ENCODE assay signal across 26 cellular contexts in genomic region chr10:1782841-1783240, GRCh38. TPM values are rescaled to one million over a fixed set of nuclear protein-coding genes. Genes with fewer than 3 reads are reported as not detected.
DNase-seq lines count a peak whose midpoint lies in the region; ATAC-seq and TF ChIP-seq lines count a peak whose summit lies in the region.
"Had no signal": no experiment of that assay in that cellular context is flagged by ENCODE, and none has a peak within 500 bp of the region (broad histone marks: within the 10 kb centered on the region; RNA-seq: fewer than 3 reads in every experiment).

No MANE protein-coding gene starts in this region.

- H3K4me1 Mint-ChIP-seq in CD14-positive monocyte, result no peaks in the 10 kb centered on the region
- H3K4me1 Mint-ChIP-seq: T-helper 17 cell had no signal

- H3K36me3 ChIP-seq in endocrine pancreas (ENCODE audit: control insufficient read depth, insufficient read depth, low read length) (no peaks in the 10 kb centered on the region), ovary (no peaks in the 10 kb centered on the region)
- H3K36me3 ChIP-seq: BE2C, SJCRH30 had no signal

- H3K27me3 ChIP-seq in endocrine pancreas (ENCODE audit: control insufficient read depth, insufficient read depth, low read length), result peaks cover 7% of the 10 kb centered on the region
- no peaks in the 10 kb centered on the region for H3K27me3 ChIP-seq in ovary
- H3K27me3 ChIP-seq: BE2C, SJCRH30 had no signal

- H3K4me3 Mint-ChIP-seq in CD14-positive monocyte, result no peak overlapping the region
- H3K4me3 Mint-ChIP-seq: GM23338, H9, T-helper 17 cell had no signal

- intact Hi-C loops in CD14-positive monocyte (cut with micrococcal nuclease) (no loop called here), ovary (cut with DNase I) (no loop called here)

- H3K9me3 ChIP-seq in endocrine pancreas (ENCODE audit: control insufficient read depth, low read length), result no peaks in the 10 kb centered on the region
- H3K9me3 ChIP-seq in ovary, result no peaks in the 10 kb centered on the region
- H3K9me3 ChIP-seq: BE2C, SJCRH30 had no signal

- 88 to 90% (median 90%) methylated on average over 5 of the region's 5 CpGs for WGBS in ovary, 3 donors

- peaks cover 0 to 8% (median 3%) of the 10 kb centered on the region in 7 donors for H3K9me3 Mint-ChIP-seq in CD14-positive monocyte

- H3K4me3 ChIP-seq in endocrine pancreas (ENCODE audit: control insufficient read depth, insufficient read depth, low read length), result peak overlapping the region; percentile 22
- H3K4me3 ChIP-seq in ovary, result no peak overlapping the region
- H3K4me3 ChIP-seq: GM23338, PC-9, SJCRH30 had no signal

- no peaks in the 10 kb centered on the region for H3K36me3 Mint-ChIP-seq in CD14-positive monocyte

- no peak overlapping the region for H3K27ac Mint-ChIP-seq in CD14-positive monocyte
- H3K27ac Mint-ChIP-seq: GM23338, H9, T-helper 17 cell had no signal

- peaks cover 0 to 1% (median 0%) of the 10 kb centered on the region in 3 donors for H3K27me3 Mint-ChIP-seq in CD14-positive monocyte (ENCODE audit: low read depth in 3 of 3)

- TF ChIP-seq CTCF in CD14-positive monocyte (IDR thresholded peaks at IDR 0.05), result no peak
- TF ChIP-seq CTCF in ovary (IDR thresholded peaks at IDR 0.05), result no peak

- no peak for TF ChIP-seq POLR2A in ovary (IDR thresholded peaks at IDR 0.05)

- H3K9ac ChIP-seq in endocrine pancreas (ENCODE audit: control insufficient read depth, insufficient read depth, low read length), result no peak overlapping the region

- H3K4me1 ChIP-seq in endocrine pancreas (ENCODE audit: control insufficient read depth, insufficient read depth, low read length), result peaks cover 6% of the 10 kb centered on the region
- H3K4me1 ChIP-seq in ovary (ENCODE audit: insufficient read depth), result no peaks in the 10 kb centered on the region
- H3K4me1 ChIP-seq: BE2C, SJCRH30 had no signal

- no peak overlapping the region for H3K27ac ChIP-seq in ovary
- H3K27ac ChIP-seq: PC-9, SJCRH30 had no signal

- no peak for TF ChIP-seq EP300 in ovary (IDR thresholded peaks at IDR 0.05)

- DNase-seq in NCI-H2029 (lab: John Stamatoyannopoulos, UW) (peak; percentile 44), NCI-H2029 treated with DMSO at 0.1 percent for 48 hours (lab: John Stamatoyannopoulos, UW) (no peak), NCI-H2081 treated with DMSO at 0.1 percent for 48 hours (lab: John Stamatoyannopoulos, UW) (peak; percentile 15), NCI-H748 (lab: John Stamatoyannopoulos, UW; ENCODE audit: unreplicated experiment) (peak; percentile 88), CD14-positive monocyte (ENCODE audit: low spot score) (no peak), ovary (no peak)
- DNase-seq: 8988T, ACHN, BE2C, DMS153, H9, IMR-90, KG1, MM.1S, NCI-H1694 treated with DMSO at 0.1 percent for 48 hours, NCI-H446, NCI-H69, PC-9, SJCRH30, T-helper 17 cell had no signal

- no peak for ATAC-seq in HG03439 (IDR thresholded peaks at IDR 0.05; ENCODE audit: unreplicated experiment)
- ATAC-seq: GM23338, Right ventricle myocardium inferior, SK-N-SH treated with all-trans-retinoic acid at 6 μM for 48 hours, T-helper 17 cell had no signal

RNA-seq across cellular contexts. Expression of gene ADARB2, which starts 45.5 kb away (rescaled TPM):
- not detected for polyA plus RNA-seq in CD14-positive monocyte
- total RNA-seq in ovary, result 1 to 10 TPM in 2 of 7 donors, under 1 TPM in 3, not detected in 2; 0.12 to 2.0 (median 0.36) TPM
- under 1 TPM; 0.22 to 0.63 TPM for polyA plus RNA-seq in ovary
- total RNA-seq: IMR-90, PC-9, RPMI7951, SJCRH30 had no signal
- polyA plus RNA-seq: IMR-90 had no signal

Comparison
In these comparisons a context has a peak if more than half of its experiments do, and no peak if none do; other contexts are left out.
1. DNase-seq: peak in NCI-H2029 (single experiment), NCI-H2081 treated with DMSO at 0.1 percent for 48 hours (single experiment) and NCI-H748 (single experiment); none in NCI-H2029 treated with DMSO at 0.1 percent for 48 hours (single experiment), CD14-positive monocyte (single experiment) and ovary (0 of 5).